Comparison of ENCODE assay signal across 25 cellular contexts in the genomic region with DNA sequence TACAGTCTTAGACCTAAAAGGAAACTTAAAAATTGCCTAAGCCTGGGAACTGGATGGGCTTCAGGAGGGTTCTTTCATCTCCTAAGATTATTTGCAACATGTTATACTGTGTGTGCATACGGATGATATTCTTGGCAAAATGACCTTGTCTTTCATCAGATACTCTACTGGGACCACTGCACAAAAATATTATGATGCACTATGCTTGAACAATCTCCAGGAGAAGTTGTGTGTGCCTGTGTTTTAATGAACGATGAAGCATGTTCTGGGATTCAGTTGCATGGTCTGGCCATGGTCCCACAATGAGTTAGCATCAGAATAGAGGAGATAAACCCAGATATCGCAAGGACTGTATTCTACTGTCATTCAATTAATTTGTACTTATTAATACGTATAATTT.
"Had no signal": no experiment of that assay in that cellular context is flagged by ENCODE, and none has a peak within 500 bp of the region (broad histone marks: within the 10 kb centered on the region; RNA-seq: fewer than 3 reads in every experiment).

No MANE protein-coding gene starts in this region.

- H3K27me3 Mint-ChIP-seq: activated CD4-positive, alpha-beta memory T cell treated with anti-CD3 and anti-CD28 coated beads for 36 hours; activated CD4-positive, alpha-beta T cell treated with anti-CD3 and anti-CD28 coated beads, Interleukin-2, amount 10 ng/mL, durations not matched to agents 24 days and 14 days had no signal

- H3K36me3 Mint-ChIP-seq: activated CD4-positive, alpha-beta memory T cell treated with anti-CD3 and anti-CD28 coated beads for 36 hours; activated naive CD4-positive, alpha-beta T cell treated with anti-CD3 and anti-CD28 coated beads, Interleukin-2, amount 10 ng/mL, durations not matched to agents 7 days and 5 days; activated naive CD8-positive, alpha-beta T cell treated with anti-CD3 and anti-CD28 coated beads, Interleukin-2, amount 10 ng/mL, durations not matched to agents 7 days and 5 days; stimulated activated effector memory CD8-positive, alpha-beta T cell treated with anti-CD3 and anti-CD28 coated beads, Interleukin-12 subunit alpha, Interleukin-12 subunit beta, amount 100 ng/mL, for 72 hours had no signal

- H3K27ac Mint-ChIP-seq: activated CD4-positive, alpha-beta memory T cell treated with anti-CD3 and anti-CD28 coated beads for 36 hours; activated CD4-positive, alpha-beta T cell treated with anti-CD3 and anti-CD28 coated beads, Interleukin-2, amount 10 ng/mL, durations not matched to agents 24 days and 14 days; activated naive CD4-positive, alpha-beta T cell treated with anti-CD3 and anti-CD28 coated beads, Interleukin-2, amount 10 ng/mL, durations not matched to agents 7 days and 5 days; activated naive CD8-positive, alpha-beta T cell treated with anti-CD3 and anti-CD28 coated beads, Interleukin-2, amount 10 ng/mL, durations not matched to agents 7 days and 5 days; activated T-cell treated with anti-CD3 and anti-CD28 coated beads, Interleukin-2, amount 50 U/mL, for 24 hours; nephron; stimulated activated effector memory CD8-positive, alpha-beta T cell treated with anti-CD3 and anti-CD28 coated beads, Interleukin-12 subunit alpha, Interleukin-12 subunit beta, amount 100 ng/mL, for 72 hours; stimulated activated naive CD8-positive, alpha-beta T cell treated with anti-CD3 and anti-CD28 coated beads, Interleukin-15, amount 100 ng/mL, for 72 hours had no signal

- ATAC-seq: stimulated activated effector memory CD8-positive, alpha-beta T cell treated with anti-CD3 and anti-CD28 coated beads, Interleukin-12 subunit alpha, Interleukin-12 subunit beta, amount 100 ng/mL, for 72 hours had no signal

- H3K4me1 Mint-ChIP-seq: activated CD4-positive, alpha-beta T cell treated with anti-CD3 and anti-CD28 coated beads, Interleukin-2, amount 10 ng/mL, durations not matched to agents 24 days and 14 days; activated naive CD4-positive, alpha-beta T cell treated with anti-CD3 and anti-CD28 coated beads, Interleukin-2, amount 10 ng/mL, durations not matched to agents 7 days and 5 days; stimulated activated effector memory CD8-positive, alpha-beta T cell treated with anti-CD3 and anti-CD28 coated beads, Interleukin-12 subunit alpha, Interleukin-12 subunit beta, amount 100 ng/mL, for 72 hours; stimulated activated naive CD8-positive, alpha-beta T cell treated with anti-CD3 and anti-CD28 coated beads, Interleukin-15, amount 100 ng/mL, for 72 hours had no signal

- H3K4me1 ChIP-seq: left lung, pancreas, psoas muscle, thyroid gland had no signal

- DNase-seq: activated CD4-positive, alpha-beta memory T cell treated with anti-CD3 and anti-CD28 coated beads for 36 hours; activated CD4-positive, alpha-beta T cell treated with anti-CD3 and anti-CD28 coated beads, Interleukin-2, amount 10 ng/mL, durations not matched to agents 24 days and 14 days; activated CD4-positive, CD25-positive, alpha-beta regulatory T cell treated with anti-CD3 and anti-CD28 coated beads, Interleukin-2, amount 50 U/mL, for 72 hours; activated CD8-positive, alpha-beta memory T cell treated with anti-CD3 and anti-CD28 coated beads, Interleukin-2, amount 50 U/mL, for 4 hours; activated gamma-delta T cell; activated naive CD4-positive, alpha-beta T cell treated with anti-CD3 and anti-CD28 coated beads, Interleukin-2, amount 10 ng/mL, durations not matched to agents 7 days and 5 days; activated naive CD8-positive, alpha-beta T cell treated with anti-CD3 and anti-CD28 coated beads, Interleukin-2, amount 10 ng/mL, durations not matched to agents 7 days and 5 days; activated T-cell treated with anti-CD3 and anti-CD28 coated beads, Interleukin-2, amount 50 U/mL, for 24 hours; dermis blood vessel endothelial cell; effector memory CD4-positive, alpha-beta T cell; foreskin fibroblast; kidney glomerular epithelial cell; left lung; pancreas; psoas muscle; stimulated activated CD4-positive, alpha-beta T cell treated with anti-CD3 and anti-CD28 coated beads, Interleukin-4, amount 100 ng/mL, for 24 hours; stimulated activated naive CD8-positive, alpha-beta T cell treated with anti-CD3 and anti-CD28 coated beads, Interleukin-15, amount 100 ng/mL, for 72 hours; T-helper 2 cell; thyroid gland; upper lobe of left lung had no signal

- H3K9me3 Mint-ChIP-seq: activated CD4-positive, alpha-beta memory T cell treated with anti-CD3 and anti-CD28 coated beads for 36 hours; activated CD4-positive, alpha-beta T cell treated with anti-CD3 and anti-CD28 coated beads, Interleukin-2, amount 10 ng/mL, durations not matched to agents 24 days and 14 days; activated naive CD4-positive, alpha-beta T cell treated with anti-CD3 and anti-CD28 coated beads, Interleukin-2, amount 10 ng/mL, durations not matched to agents 7 days and 5 days; activated naive CD8-positive, alpha-beta T cell treated with anti-CD3 and anti-CD28 coated beads, Interleukin-2, amount 10 ng/mL, durations not matched to agents 7 days and 5 days; activated T-cell treated with anti-CD3 and anti-CD28 coated beads, Interleukin-2, amount 50 U/mL, for 24 hours; nephron; stimulated activated effector memory CD8-positive, alpha-beta T cell treated with anti-CD3 and anti-CD28 coated beads, Interleukin-12 subunit alpha, Interleukin-12 subunit beta, amount 100 ng/mL, for 72 hours; stimulated activated naive CD8-positive, alpha-beta T cell treated with anti-CD3 and anti-CD28 coated beads, Interleukin-15, amount 100 ng/mL, for 72 hours had no signal

- H3K27ac ChIP-seq: left lung, pancreas, psoas muscle, skin epidermis, thyroid gland, upper lobe of left lung had no signal

- H3K4me3 Mint-ChIP-seq: activated CD4-positive, alpha-beta memory T cell treated with anti-CD3 and anti-CD28 coated beads for 36 hours; activated CD4-positive, alpha-beta T cell treated with anti-CD3 and anti-CD28 coated beads, Interleukin-2, amount 10 ng/mL, durations not matched to agents 24 days and 14 days; activated naive CD4-positive, alpha-beta T cell treated with anti-CD3 and anti-CD28 coated beads, Interleukin-2, amount 10 ng/mL, durations not matched to agents 7 days and 5 days; activated naive CD8-positive, alpha-beta T cell treated with anti-CD3 and anti-CD28 coated beads, Interleukin-2, amount 10 ng/mL, durations not matched to agents 7 days and 5 days; activated T-cell treated with anti-CD3 and anti-CD28 coated beads, Interleukin-2, amount 50 U/mL, for 24 hours; nephron; stimulated activated effector memory CD8-positive, alpha-beta T cell treated with anti-CD3 and anti-CD28 coated beads, Interleukin-12 subunit alpha, Interleukin-12 subunit beta, amount 100 ng/mL, for 72 hours; stimulated activated naive CD8-positive, alpha-beta T cell treated with anti-CD3 and anti-CD28 coated beads, Interleukin-15, amount 100 ng/mL, for 72 hours had no signal

- H3K9me3 ChIP-seq: left lung, pancreas, psoas muscle, thyroid gland, upper lobe of left lung had no signal

- H3K4me3 ChIP-seq: left lung, pancreas, psoas muscle, skin epidermis, thyroid gland, upper lobe of left lung had no signal

- H3K27me3 ChIP-seq: left lung, pancreas, thyroid gland, upper lobe of left lung had no signal

- H3K36me3 ChIP-seq: left lung, pancreas, thyroid gland, upper lobe of left lung had no signal

- FAIRE-seq: bronchial epithelial cell, colon, pancreas had no signal
